In genomic region chr11:118343981-118344521, GRCh38 we compare ENCODE assay signal across 11 cellular contexts. TPM values are rescaled to one million over a fixed set of nuclear protein-coding genes. Genes with fewer than 3 reads are reported as not detected.
A peak's percentile ranks its signal among the peaks of the same experiment; 100 is the strongest.
DNase-seq lines count a peak whose midpoint lies in the region; ATAC-seq lines count a peak whose summit lies in the region.
"Had no signal": no experiment of that assay in that cellular context is flagged by ENCODE, and none has a peak within 500 bp of the region (broad histone marks: within the 10 kb centered on the region; RNA-seq: fewer than 3 reads in every experiment).

Gene CD3G, plus strand, starts transcription at chr11:118344344. Its CDS starts 80 bp downstream, at chr11:118344424.

- DNase-seq in CD1c-positive myeloid dendritic cell (ENCODE audit: extremely low spot score) (peak; percentile 19), AG20443 (ENCODE audit: low spot score) (no peak), aorta (no peak), putamen (ENCODE audit: low spot score) (no peak)
- DNase-seq in activated CD4-positive, alpha-beta T cell treated with anti-CD3 and anti-CD28 coated beads, Interleukin-2, amount 50 U/mL, for 24 hours (ENCODE audit: low read depth in 1 of 2, low spot score in 1 of 2): peak; percentile 28 to 72
- DNase-seq in activated naive CD4-positive, alpha-beta T cell treated with anti-CD3 and anti-CD28 coated beads, Interleukin-2, amount 50 U/mL, for 72 hours (ENCODE audit: low spot score in 2 of 2): peak; percentile 63 to 77
- DNase-seq in stimulated activated CD4-positive, alpha-beta T cell treated with anti-CD3 and anti-CD28 coated beads, Interleukin-15, amount 100 ng/mL, for 48 hours (ENCODE audit: low read depth in 2 of 2): peak; percentile 52 to 74

- 67 to 69% methylated on average over 6 of the region's 6 CpGs for WGBS in aorta, 2 donors

- H3K9me3 Mint-ChIP-seq in activated naive CD4-positive, alpha-beta T cell treated with anti-CD3 and anti-CD28 coated beads, Interleukin-2, amount 50 U/mL, for 72 hours: no peaks in the 10 kb centered on the region
- H3K9me3 Mint-ChIP-seq: dendritic cell treated with granulocyte-macrophage colony-stimulating factor and Interleukin-4, amounts not matched to agents 40 ng/mL and 50 ng/mL, for 4 days had no signal

- no peaks in the 10 kb centered on the region for H3K9me3 ChIP-seq in aorta (ENCODE audit: control insufficient read depth, low read length)

- H3K36me3 Mint-ChIP-seq in activated naive CD4-positive, alpha-beta T cell treated with anti-CD3 and anti-CD28 coated beads, Interleukin-2, amount 50 U/mL, for 72 hours: peaks cover 58 to 70% of the 10 kb centered on the region in 2 donors

- peaks cover 0 to 3% of the 10 kb centered on the region in 2 donors for H3K27me3 ChIP-seq in aorta (ENCODE audit: control insufficient read depth in 1 of 2, insufficient read depth in 2 of 2, low read length in 1 of 2)

- H3K4me3 ChIP-seq in aorta (ENCODE audit: low read length in 2 of 2): no peak within 1 kb of the TSS

- H3K27ac Mint-ChIP-seq in activated naive CD4-positive, alpha-beta T cell treated with anti-CD3 and anti-CD28 coated beads, Interleukin-2, amount 50 U/mL, for 72 hours: peak within 1 kb of the TSS; percentile 92 to 99
- H3K27ac Mint-ChIP-seq: dendritic cell treated with granulocyte-macrophage colony-stimulating factor and Interleukin-4, amounts not matched to agents 40 ng/mL and 50 ng/mL, for 4 days had no signal

- H3K27ac ChIP-seq in aorta (ENCODE audit: low read depth in 1 of 2, low read length in 2 of 2): no peak within 1 kb of the TSS
- H3K27ac ChIP-seq: parathyroid adenoma had no signal

- H3K36me3 ChIP-seq in aorta (ENCODE audit: control insufficient read depth in 1 of 2, insufficient read depth in 2 of 2, low read length in 1 of 2): no peaks in the 10 kb centered on the region

- H3K4me1 ChIP-seq in aorta (ENCODE audit: control insufficient read depth in 1 of 2, insufficient read depth in 2 of 2, low read length in 2 of 2): no peaks in the 10 kb centered on the region
- H3K4me1 ChIP-seq: parathyroid adenoma had no signal

- peak; percentile 38 to 75 for ATAC-seq in activated naive CD4-positive, alpha-beta T cell treated with anti-CD3 and anti-CD28 coated beads, Interleukin-2, amount 50 U/mL, for 72 hours
- ATAC-seq in aorta (ENCODE audit: low FRiP score) (no peak), HG03039 (IDR thresholded peaks at IDR 0.05; ENCODE audit: unreplicated experiment) (no peak)

- intact Hi-C loops in aorta (cut with DNase I): no loop called here

RNA-seq across cellular contexts. Expression of gene CD3G, which starts in this region (rescaled TPM):
- 100 to 1,000 TPM in 1 of 2 donors, 10 to 100 TPM in 1; 82.9 to 123 TPM for total RNA-seq in activated naive CD4-positive, alpha-beta T cell treated with anti-CD3 and anti-CD28 coated beads, Interleukin-2, amount 50 U/mL, for 72 hours
- total RNA-seq in aorta: 1 to 10 TPM; 1.1 to 3.0 TPM
- polyA plus RNA-seq in aorta: not detected
- total RNA-seq: A172 had no signal

Comparison
In these comparisons a context has a peak if more than half of its experiments do, and no peak if none do; other contexts are left out.
1. RNA of gene CD3G (total RNA-seq): 82.9 to 123 TPM in activated naive CD4-positive, alpha-beta T cell treated with anti-CD3 and anti-CD28 coated beads, Interleukin-2, amount 50 U/mL, for 72 hours; 1.1 to 3.0 TPM in aorta; every median in the first group is over 10 times any median in the second.
2. DNase-seq: peak in CD1c-positive myeloid dendritic cell (single experiment), activated CD4-positive, alpha-beta T cell treated with anti-CD3 and anti-CD28 coated beads, Interleukin-2, amount 50 U/mL, for 24 hours (2 of 2), activated naive CD4-positive, alpha-beta T cell treated with anti-CD3 and anti-CD28 coated beads, Interleukin-2, amount 50 U/mL, for 72 hours (2 of 2) and stimulated activated CD4-positive, alpha-beta T cell treated with anti-CD3 and anti-CD28 coated beads, Interleukin-15, amount 100 ng/mL, for 48 hours (2 of 2); none in AG20443 (single experiment), aorta (0 of 2) and putamen (single experiment).
3. ATAC-seq: peak in activated naive CD4-positive, alpha-beta T cell treated with anti-CD3 and anti-CD28 coated beads, Interleukin-2, amount 50 U/mL, for 72 hours (2 of 2); none in aorta (single experiment) and HG03039 (single experiment).